In genomic region chr12:42774238-42774637, GRCh38 we compare ENCODE assay signal across 26 cellular contexts.
"Had no signal": no experiment of that assay in that cellular context is flagged by ENCODE, and none has a peak within 500 bp of the region (broad histone marks: within the 10 kb centered on the region; RNA-seq: fewer than 3 reads in every experiment).

No MANE protein-coding gene starts in this region.

- H3K27ac ChIP-seq: stomach, suprapubic skin, testis, thoracic aorta, thyroid gland, tibial artery, tibial nerve, transverse colon, upper lobe of left lung, upper lobe of right lung, uterus, vagina had no signal

- ATAC-seq: stimulated activated effector memory CD8-positive, alpha-beta T cell treated with anti-CD3 and anti-CD28 coated beads, Interleukin-12 subunit alpha, Interleukin-12 subunit beta, amount 100 ng/mL, for 72 hours; stimulated activated memory B cell treated with anti-CD40 and anti-IgM and Interleukin-4, amounts not matched to agents 10 μg/mL and 1 μg/mL and 100 μg/mL, for 72 hours; stimulated activated naive B cell treated with anti-CD40 and anti-IgM and Interleukin-4, amounts not matched to agents 10 μg/mL and 1 μg/mL and 100 μg/mL, for 72 hours; stimulated activated naive CD8-positive, alpha-beta T cell treated with anti-CD3 and anti-CD28 coated beads, Interleukin-15, amount 100 ng/mL, for 72 hours; stimulated activated naive CD8-positive, alpha-beta T cell treated with anti-CD3 and anti-CD28 coated beads, Interleukin-15, Interleukin-2, amounts not matched to agents 100 U/mL and 50 U/mL, for 24 hours; upper lobe of right lung had no signal

- H3K9me3 ChIP-seq: suprapubic skin, testis, thoracic aorta, thyroid gland, upper lobe of right lung, uterus, vagina had no signal

- H3K4me3 ChIP-seq: stomach, suprapubic skin, testis, thoracic aorta, thyroid gland, tibial artery, tibial nerve, transverse colon, upper lobe of left lung, upper lobe of right lung, uterus, vagina had no signal

- H3K4me1 ChIP-seq: stomach, testis, thyroid gland, transverse colon, upper lobe of left lung, upper lobe of right lung, uterus, vagina had no signal

- H3K36me3 ChIP-seq: stomach, suprapubic skin, thoracic aorta, thyroid gland, tibial artery, tibial nerve, transverse colon, upper lobe of left lung, upper lobe of right lung, uterus, vagina had no signal

- H3K27me3 ChIP-seq: stomach, suprapubic skin, testis, thyroid gland, tibial artery, tibial nerve, transverse colon, upper lobe of left lung, upper lobe of right lung, uterus, vagina had no signal

- FAIRE-seq: urothelium cell line had no signal

- DNase-seq: stimulated activated CD4-positive, alpha-beta T cell treated with anti-CD3 and anti-CD28 coated beads, Interleukin-2, amount 100 ng/mL, for 48 hours; stimulated activated CD4-positive, alpha-beta T cell treated with anti-CD3 and anti-CD28 coated beads, Interleukin-4, amount 100 ng/mL, for 1 hour; stimulated activated CD4-positive, alpha-beta T cell treated with anti-CD3 and anti-CD28 coated beads, Interleukin-4, amount 100 ng/mL, for 24 hours; stimulated activated CD4-positive, alpha-beta T cell treated with anti-CD3 and anti-CD28 coated beads, Interleukin-4, amount 100 ng/mL, for 4 hours; stimulated activated CD8-positive, alpha-beta memory T cell treated with anti-CD3 and anti-CD28 coated beads, Interleukin-4, amount 100 ng/mL, for 48 hours; stimulated activated naive B cell treated with anti-CD40 and anti-IgM and Interleukin-4, amounts not matched to agents 10 μg/mL and 1 μg/mL and 100 μg/mL, for 72 hours; stimulated activated naive CD4-positive, alpha-beta T cell; stimulated activated naive CD4-positive, alpha-beta T cell treated with Interleukin-2 at 50 U/mL for 16 hours; stimulated activated naive CD8-positive, alpha-beta T cell treated with anti-CD3 and anti-CD28 coated beads, Interleukin-15, amount 100 ng/mL, for 72 hours; stimulated activated naive CD8-positive, alpha-beta T cell treated with anti-CD3 and anti-CD28 coated beads, Interleukin-15, Interleukin-2, amounts not matched to agents 100 U/mL and 50 U/mL, for 24 hours; stomach; substantia nigra; testis; thyroid gland; tibial artery; transverse colon; upper lobe of left lung; upper lobe of right lung; uterus had no signal
